In the genomic region with DNA sequence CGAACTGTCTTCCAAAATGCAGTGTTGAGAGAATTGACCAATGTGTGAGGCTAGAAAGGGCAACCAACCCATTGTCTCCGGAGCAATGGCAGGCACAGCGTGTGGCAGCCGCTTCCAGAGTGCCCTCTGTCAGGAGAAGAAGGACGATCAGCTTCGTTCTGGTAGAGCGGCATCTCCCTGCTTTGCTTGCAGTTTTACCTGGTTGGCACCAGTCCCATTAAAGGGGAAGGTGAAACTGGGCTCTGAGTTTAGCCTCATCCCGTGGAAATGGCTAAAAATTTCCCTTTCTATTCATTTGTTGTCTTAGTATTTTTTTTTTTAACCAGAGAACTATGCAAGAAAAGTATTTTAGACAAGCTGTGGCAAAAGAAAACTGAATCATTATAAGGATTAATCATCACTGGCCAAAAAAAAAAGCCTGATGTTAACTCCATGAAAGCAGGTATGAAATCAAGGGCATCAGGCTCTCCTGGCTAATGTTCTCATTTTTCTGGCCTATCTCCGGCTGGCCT, we compare ENCODE assay signal across 11 cellular contexts.
DNase-seq lines count a peak whose midpoint lies in the region; ATAC-seq lines count a peak whose summit lies in the region.
"Had no signal": no experiment of that assay in that cellular context is flagged by ENCODE, and none has a peak within 500 bp of the region (broad histone marks: within the 10 kb centered on the region; RNA-seq: fewer than 3 reads in every experiment).

No MANE protein-coding gene starts in this region.

- ATAC-seq in GM19463 (IDR thresholded peaks at IDR 0.05; ENCODE audit: unreplicated experiment) (no peak), GM18867 (IDR thresholded peaks at IDR 0.05; ENCODE audit: unreplicated experiment) (no peak)
- ATAC-seq: gastroesophageal sphincter had no signal

- DNase-seq in NCI-H748 (lab: John Stamatoyannopoulos, UW; ENCODE audit: unreplicated experiment) (peak; percentile 42), NCI-H748 treated with DMSO at 0.1 percent for 48 hours (lab: John Stamatoyannopoulos, UW) (no peak), astrocyte of the hippocampus (ENCODE audit: low read depth, low spot score) (peak; percentile 14), kidney glomerular epithelial cell (lab: John Stamatoyannopoulos, UW) (peak; percentile 50), ureter (ENCODE audit: low spot score) (peak; percentile 62), OCI-M1 (lab: John Stamatoyannopoulos, UW) (no peak)
- DNase-seq: activated CD8-positive, alpha-beta memory T cell treated with anti-CD3 and anti-CD28 coated beads, Interleukin-2, amount 50 U/mL, for 4 hours; SHP77 had no signal

Comparison
In these comparisons a context has a peak if more than half of its experiments do, and no peak if none do; other contexts are left out.
1. DNase-seq: peak in NCI-H748 (single experiment), astrocyte of the hippocampus (single experiment), kidney glomerular epithelial cell (single experiment) and ureter (single experiment); none in NCI-H748 treated with DMSO at 0.1 percent for 48 hours (single experiment) and OCI-M1 (single experiment).